In the genomic region with DNA sequence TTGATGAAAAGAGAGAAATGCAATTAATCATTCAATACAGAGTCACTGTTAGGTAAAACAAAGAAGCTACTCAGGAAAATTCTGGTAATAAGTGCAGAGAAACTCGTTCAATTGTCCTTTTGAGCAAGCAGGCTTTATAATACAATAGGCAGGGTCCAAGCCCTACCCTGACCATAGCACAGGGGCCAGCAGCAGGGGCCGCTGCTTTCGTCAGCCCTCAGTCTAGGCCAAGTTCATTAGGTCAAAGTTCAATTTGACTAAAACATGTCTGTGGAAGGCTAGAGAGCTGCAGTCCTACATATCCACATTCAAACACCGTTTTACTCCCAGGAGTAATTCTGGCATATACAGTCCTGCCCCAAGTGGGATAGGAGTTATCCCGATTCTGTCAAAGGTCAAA, we compare ENCODE assay signal across 1 cellular context.
TF ChIP-seq lines count a peak whose summit lies in the region.

No MANE protein-coding gene starts in this region.

TF ChIP-seq in HepG2, 621 proteins besides CTCF, POLR2A, EP300 and RAD21 (continued from another document):
- TF ChIP-seq, protein P1, sequence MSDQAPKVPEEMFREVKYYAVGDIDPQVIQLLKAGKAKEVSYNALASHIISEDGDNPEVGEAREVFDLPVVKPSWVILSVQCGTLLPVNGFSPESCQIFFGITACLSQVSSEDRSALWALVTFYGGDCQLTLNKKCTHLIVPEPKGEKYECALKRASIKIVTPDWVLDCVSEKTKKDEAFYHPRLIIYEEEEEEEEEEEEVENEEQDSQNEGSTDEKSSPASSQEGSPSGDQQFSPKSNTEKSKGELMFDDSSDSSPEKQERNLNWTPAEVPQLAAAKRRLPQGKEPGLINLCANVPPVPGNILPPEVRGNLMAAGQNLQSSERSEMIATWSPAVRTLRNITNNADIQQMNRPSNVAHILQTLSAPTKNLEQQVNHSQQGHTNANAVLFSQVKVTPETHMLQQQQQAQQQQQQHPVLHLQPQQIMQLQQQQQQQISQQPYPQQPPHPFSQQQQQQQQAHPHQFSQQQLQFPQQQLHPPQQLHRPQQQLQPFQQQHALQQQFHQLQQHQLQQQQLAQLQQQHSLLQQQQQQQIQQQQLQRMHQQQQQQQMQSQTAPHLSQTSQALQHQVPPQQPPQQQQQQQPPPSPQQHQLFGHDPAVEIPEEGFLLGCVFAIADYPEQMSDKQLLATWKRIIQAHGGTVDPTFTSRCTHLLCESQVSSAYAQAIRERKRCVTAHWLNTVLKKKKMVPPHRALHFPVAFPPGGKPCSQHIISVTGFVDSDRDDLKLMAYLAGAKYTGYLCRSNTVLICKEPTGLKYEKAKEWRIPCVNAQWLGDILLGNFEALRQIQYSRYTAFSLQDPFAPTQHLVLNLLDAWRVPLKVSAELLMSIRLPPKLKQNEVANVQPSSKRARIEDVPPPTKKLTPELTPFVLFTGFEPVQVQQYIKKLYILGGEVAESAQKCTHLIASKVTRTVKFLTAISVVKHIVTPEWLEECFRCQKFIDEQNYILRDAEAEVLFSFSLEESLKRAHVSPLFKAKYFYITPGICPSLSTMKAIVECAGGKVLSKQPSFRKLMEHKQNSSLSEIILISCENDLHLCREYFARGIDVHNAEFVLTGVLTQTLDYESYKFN (CRISPR knock-in tag; conservative IDR thresholded peaks at IDR 0.05): peak; percentile 42
- peak; percentile 91 for TF ChIP-seq RXRA (CRISPR knock-in tag; IDR thresholded peaks at IDR 0.05)
- TF ChIP-seq CREM (IDR thresholded peaks at IDR 0.05): 0 out of 2 replicates have a peak, but pooled peaks have one; percentile 23
- no peak for TF ChIP-seq CREM (CRISPR knock-in tag; IDR thresholded peaks at IDR 0.05)
- TF ChIP-seq BORCS8-MEF2B (CRISPR knock-in tag; IDR thresholded peaks at IDR 0.05): peak; percentile 38; the same call in 1 of the 2 replicates
- TF ChIP-seq RARA (CRISPR knock-in tag; IDR thresholded peaks at IDR 0.05): peak; percentile 92
- no peak for TF ChIP-seq ZNF331 (CRISPR knock-in tag; IDR thresholded peaks at IDR 0.05)
- TF ChIP-seq SKI (IDR thresholded peaks at IDR 0.05; ENCODE audit: partially characterized antibody): peak; percentile 98
